ENCODE assay signal across 1 cellular context in the genomic region with DNA sequence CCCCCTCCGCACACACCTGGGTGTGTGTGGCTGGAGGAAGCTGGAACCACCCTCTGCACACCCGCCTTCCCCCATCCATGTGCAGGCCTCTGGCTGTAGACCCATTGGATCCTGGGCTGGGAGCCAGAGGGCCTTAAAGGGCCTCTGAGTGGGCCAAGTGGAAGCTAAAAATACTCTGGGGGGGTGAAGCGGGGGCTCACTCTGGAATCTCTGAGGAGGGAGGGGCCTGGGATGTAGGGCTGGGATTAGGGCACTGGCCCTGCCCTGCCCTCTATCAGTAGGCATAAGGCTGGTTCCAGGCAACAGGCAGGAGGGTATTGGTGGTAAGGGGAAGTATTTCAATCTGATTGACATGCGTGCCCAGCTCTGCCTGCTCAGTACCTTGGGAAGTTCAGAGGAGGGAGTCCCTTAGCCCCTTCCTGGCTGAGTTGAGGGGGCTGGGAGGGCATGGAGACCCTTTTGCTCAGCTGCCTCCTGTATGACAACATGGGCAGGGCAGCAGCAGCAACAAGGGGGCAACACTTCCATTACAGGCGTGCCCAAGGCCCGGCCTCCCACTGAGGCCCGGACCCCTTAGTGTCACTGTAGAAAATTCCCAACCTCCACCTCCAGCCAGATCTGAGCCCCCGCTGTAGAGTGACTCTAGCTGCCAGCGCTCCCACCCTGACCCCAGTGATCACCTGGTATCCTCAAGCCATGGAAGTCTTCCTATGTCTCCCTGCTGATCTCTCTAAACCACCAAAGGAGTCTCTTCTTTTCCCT.
TF ChIP-seq lines count a peak whose summit lies in the region.

No MANE protein-coding gene starts in this region.

TF ChIP-seq in HCT116, 20 proteins besides CTCF, POLR2A, EP300 and RAD21 (continued from another document):
- TF ChIP-seq ELF1 (IDR thresholded peaks at IDR 0.05; ENCODE audit: borderline replicate concordance, low read depth) (no peak), ZFX (IDR thresholded peaks at IDR 0.05) (0 out of 2 replicates have a peak, but pooled peaks have one; percentile 30), ZNF274 (IDR thresholded peaks at IDR 0.05; ENCODE audit: low read depth, low read length) (no peak)
TF ChIP-seq in HCT116: peak in this region for 2.
